Comparison of ENCODE assay signal across 24 cellular contexts in genomic region chr2:9150568-9150900, GRCh38. TPM values are rescaled to one million over a fixed set of nuclear protein-coding genes. Genes with fewer than 3 reads are reported as not detected.
"Had no signal": no experiment of that assay in that cellular context is flagged by ENCODE, and none has a peak within 500 bp of the region (broad histone marks: within the 10 kb centered on the region; RNA-seq: fewer than 3 reads in every experiment).

No MANE protein-coding gene starts in this region.

- DNase-seq: activated B cell treated with CpG ODN at 0.5 μM for 24 hours; activated CD4-positive, alpha-beta T cell treated with anti-CD3 and anti-CD28 coated beads for 48 hours; activated CD4-positive, alpha-beta T cell treated with anti-CD3 and anti-CD28 coated beads, Interleukin-2, amount 50 U/mL, for 1 hour; activated CD4-positive, alpha-beta T cell treated with anti-CD3 and anti-CD28 coated beads, Interleukin-2, amount 50 U/mL, for 48 hours; activated CD8-positive, alpha-beta memory T cell treated with anti-CD3 and anti-CD28 coated beads for 24 hours; activated CD8-positive, alpha-beta T cell treated with anti-CD3 and anti-CD28 coated beads for 36 hours; activated effector memory CD4-positive, alpha-beta T cell treated with Interleukin-2 at 50 U/mL for 16 hours; activated gamma-delta T cell treated with Interleukin-2 at 50 U/mL for 16 hours; activated naive CD4-positive, alpha-beta T cell treated with anti-CD3 and anti-CD28 coated beads, Interleukin-2, amount 50 U/mL, for 16 hours; activated naive CD4-positive, alpha-beta T cell treated with Interleukin-2 at 50 U/mL for 16 hours; activated T-cell treated with anti-CD3 and anti-CD28 coated beads, Interleukin-2, amount 50 U/mL, for 4 hours; amniotic stem cell; brain microvascular endothelial cell; dorsolateral prefrontal cortex; effector memory CD4-positive, alpha-beta T cell; endodermal cell; foreskin fibroblast; head of caudate nucleus; T-helper 17 cell; T1000; WERI-Rb-1 had no signal

- H3K27me3 ChIP-seq: brain microvascular endothelial cell, dorsolateral prefrontal cortex had no signal

- H3K27ac ChIP-seq: brain microvascular endothelial cell, coronary artery, dorsolateral prefrontal cortex, WERI-Rb-1 had no signal

- H3K36me3 ChIP-seq: brain microvascular endothelial cell, WERI-Rb-1 had no signal

- ATAC-seq: activated CD4-positive, CD25-positive, alpha-beta regulatory T cell treated with anti-CD3 and anti-CD28 coated beads, Interleukin-2, amount 50 U/mL, for 24 hours; activated CD8-positive, alpha-beta T cell treated with anti-CD3 and anti-CD28 coated beads for 36 hours; activated T-cell treated with anti-CD3 and anti-CD28 coated beads, Interleukin-2, amount 50 U/mL, for 4 hours; activated T-helper 17 cell treated with anti-CD3 and anti-CD28 coated beads, Interleukin-2, amount 50 U/mL, for 72 hours; T-helper 17 cell had no signal

- H3K4me3 ChIP-seq: coronary artery, dorsolateral prefrontal cortex had no signal

RNA-seq across cellular contexts. Expression of gene ASAP2, which starts 56.1 kb away (rescaled TPM):
- total RNA-seq: activated B cell treated with CpG ODN at 0.5 μM for 24 hours; activated CD8-positive, alpha-beta T cell treated with anti-CD3 and anti-CD28 coated beads for 36 hours had no signal
